Comparison of ENCODE assay signal across 25 cellular contexts in the genomic region with DNA sequence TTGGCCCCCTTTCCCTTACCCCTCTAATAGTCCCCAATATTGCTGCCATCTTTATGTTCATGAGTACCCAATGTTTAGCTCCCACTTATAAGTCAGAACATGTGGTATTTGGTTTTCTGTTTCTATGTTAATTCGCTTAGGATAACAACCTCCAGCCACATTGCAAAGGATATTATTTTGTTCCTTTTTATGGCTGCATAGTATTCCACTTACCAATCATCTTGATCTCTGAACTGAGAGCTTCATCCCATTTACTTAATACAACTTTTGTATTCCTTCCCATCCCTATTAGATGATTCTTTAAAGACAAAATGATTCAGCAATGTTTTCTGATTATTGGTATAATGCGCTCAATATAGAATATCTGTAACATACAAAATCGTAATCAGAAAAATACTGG. TPM values are rescaled to one million over a fixed set of nuclear protein-coding genes. Genes with fewer than 3 reads are reported as not detected.
DNase-seq lines count a peak whose midpoint lies in the region; ATAC-seq, FAIRE-seq and TF ChIP-seq lines count a peak whose summit lies in the region.
"Had no signal": no experiment of that assay in that cellular context is flagged by ENCODE, and none has a peak within 500 bp of the region (broad histone marks: within the 10 kb centered on the region; RNA-seq: fewer than 3 reads in every experiment).

No MANE protein-coding gene starts in this region.

- H4K20me1 ChIP-seq in K562 (replicated peaks; ENCODE audit: control insufficient read depth, insufficient read depth, low read length) (no peaks in the 10 kb centered on the region), endothelial cell of umbilical vein (replicated peaks; ENCODE audit: control insufficient read depth, extremely low read depth, insufficient read depth, low read length) (no peaks in the 10 kb centered on the region)
- H4K20me1 ChIP-seq: BLaER1 had no signal

- CTCF ChIA-PET in HEK293 (lab: Yijun Ruan, JAX) (interaction anchor here (0.6 kb wide), 1 partner anchor 196 kb away, joined by 3 read pairs; no protein-coding TSS in a partner anchor), K562 (lab: Yijun Ruan, JAX; ENCODE audit: low intra/inter-chr PET ratio) (no interaction called here), endothelial cell of umbilical vein (lab: Charles Lee) (no interaction called here)

- 95% methylated on average over 3 of the region's 3 CpGs for WGBS in K562 (ENCODE audit: insufficient coverage, low coverage, missing lambda C conversion rate)

- no peak overlapping the region for H3K27ac ChIP-seq in HEK293 (ENCODE audit: extremely low read depth, low read depth, low read length)
- H3K27ac ChIP-seq in K562 (ENCODE audit: extremely low read depth, low read depth, low read length) = no peak overlapping the region
- H3K27ac ChIP-seq in endothelial cell of umbilical vein (ENCODE audit: insufficient read depth, low read depth, low read length) = no peak overlapping the region
- H3K27ac ChIP-seq: BLaER1 had no signal

- ATAC-seq in K562 = no peak
- no peak for ATAC-seq in omental fat pad (ENCODE audit: low FRiP score)
- ATAC-seq: GM12878 had no signal

- no peak for TF ChIP-seq CTCF in HEK293 (tag by site-specific recombination; IDR thresholded peaks at IDR 0.05)
- no peak for TF ChIP-seq CTCF in K562 (IDR thresholded peaks at IDR 0.05 in 2 of 3, conservative IDR thresholded peaks at IDR 0.05 in 1 of 3; ENCODE audit: insufficient read depth in 2 of 3, low read depth in 1 of 3, low read length in 3 of 3)
- TF ChIP-seq CTCF in endothelial cell of umbilical vein (IDR thresholded peaks at IDR 0.05; ENCODE audit: extremely low read depth in 1 of 2, insufficient read depth in 1 of 2, low read depth in 1 of 2, low read length in 2 of 2) = no peak
- no peak for TF ChIP-seq CTCF in omental fat pad (IDR thresholded peaks at IDR 0.05)

- no peak for TF ChIP-seq EP300 in K562 (IDR thresholded peaks at IDR 0.05; ENCODE audit: low read length)

- H3K9ac ChIP-seq in K562 (ENCODE audit: insufficient read depth in 1 of 2, low read depth in 2 of 2, low read length in 2 of 2) = no peak overlapping the region
- no peak overlapping the region for H3K9ac ChIP-seq in endothelial cell of umbilical vein (replicated peaks; ENCODE audit: extremely low read depth, insufficient read depth, low read length)
- H3K9ac ChIP-seq: BLaER1 had no signal

- H3K36me3 ChIP-seq in HEK293 (ENCODE audit: control insufficient read depth in 2 of 2, insufficient read depth in 1 of 2, low read length in 2 of 2) (peaks cover 0 to 26% of the 10 kb centered on the region in 2 experiments; a peak in 1 of 3 replicates), K562 (ENCODE audit: control insufficient read depth, insufficient read depth, low read length) (peaks cover 29% of the 10 kb centered on the region), endothelial cell of umbilical vein (ENCODE audit: control insufficient read depth in 2 of 2, extremely low read depth in 1 of 2, insufficient read depth in 2 of 2, low read length in 2 of 2) (no peaks in the 10 kb centered on the region)
- H3K36me3 ChIP-seq: BE2C had no signal

- H3K9me1 ChIP-seq in K562 (ENCODE audit: control insufficient read depth, insufficient read depth, low read length) (no peaks in the 10 kb centered on the region), endothelial cell of umbilical vein (replicated peaks; ENCODE audit: control insufficient read depth, extremely low read depth, insufficient read depth, low read length) (no peaks in the 10 kb centered on the region)

- in situ Hi-C loops in K562 (cut with MboI) = no loop called here

- H3K4me1 ChIP-seq in HEK293 (ENCODE audit: control insufficient read depth, insufficient read depth, low read length) = no peaks in the 10 kb centered on the region
- H3K4me1 ChIP-seq in K562 (replicated peaks in 1 of 2; ENCODE audit: control insufficient read depth in 2 of 2, insufficient read depth in 2 of 2, low read length in 2 of 2) = peaks cover 13 to 22% of the 10 kb centered on the region in 2 experiments; a peak in 4 of 5 replicates
- H3K4me1 ChIP-seq in endothelial cell of umbilical vein (ENCODE audit: control insufficient read depth, extremely low read depth, insufficient read depth, low read length) = no peaks in the 10 kb centered on the region
- H3K4me1 ChIP-seq: BE2C, BLaER1 had no signal

- no peak for TF ChIP-seq RAD21 in K562 (CRISPR knock-in tag; conservative IDR thresholded peaks at IDR 0.05 in 1 of 2, IDR thresholded peaks at IDR 0.05 in 1 of 2)

- POLR2A ChIA-PET in HEK293 (lab: Yijun Ruan, JAX) (no interaction called here), K562 (lab: Yijun Ruan, JAX) (no interaction called here), endothelial cell of umbilical vein (lab: Charles Lee) (no interaction called here)

- dilution Hi-C loops in endothelial cell of umbilical vein (cut with MboI; ENCODE audit: extremely low pct_ligation_motif_present, low sequenced_read_pairs) = no loop called here

- no peaks in the 10 kb centered on the region for H3K27me3 ChIP-seq in K562 (ENCODE audit: control insufficient read depth in 2 of 2, insufficient read depth in 2 of 2, low read length in 2 of 2)
- H3K27me3 ChIP-seq in endothelial cell of umbilical vein (ENCODE audit: control insufficient read depth in 2 of 2, insufficient read depth in 2 of 2, low read length in 2 of 2) = no peaks in the 10 kb centered on the region
- H3K27me3 ChIP-seq: BE2C, BLaER1 had no signal

- H3K9me3 ChIP-seq in HEK293 (ENCODE audit: control insufficient read depth, insufficient read depth, low read depth, low read length) = no peaks in the 10 kb centered on the region
- H3K9me3 ChIP-seq in K562 (replicated peaks; ENCODE audit: control insufficient read depth, insufficient read depth, low read depth, low read length) = no peaks in the 10 kb centered on the region
- H3K9me3 ChIP-seq in endothelial cell of umbilical vein (replicated peaks; ENCODE audit: control insufficient read depth, insufficient read depth, low read length) = no peaks in the 10 kb centered on the region
- H3K9me3 ChIP-seq: BE2C, BLaER1 had no signal

- no peaks in the 10 kb centered on the region for H3K79me2 ChIP-seq in K562 (ENCODE audit: control insufficient read depth, insufficient read depth, low read length)
- H3K79me2 ChIP-seq in endothelial cell of umbilical vein (ENCODE audit: control insufficient read depth, insufficient read depth, low read length) = no peaks in the 10 kb centered on the region

- H3K4me2 ChIP-seq in K562 (ENCODE audit: insufficient read depth, low read length) (no peak overlapping the region), endothelial cell of umbilical vein (ENCODE audit: insufficient read depth, low read length) (no peak overlapping the region)
- H3K4me2 ChIP-seq: BLaER1 had no signal

- 0 out of 2 replicates have a peak, but pooled peaks have one; percentile 28 for TF ChIP-seq POLR2A in K562 (conservative IDR thresholded peaks at IDR 0.05)
- TF ChIP-seq POLR2A in endothelial cell of umbilical vein (IDR thresholded peaks at IDR 0.05; ENCODE audit: low read depth, low read length) = no peak

- intact Hi-C loops in K562 (cut with micrococcal nuclease) (no loop called here), endothelial cell of umbilical vein (cut with micrococcal nuclease) (no loop called here)

- DNase-seq in K562 (ENCODE audit: extremely low read depth in 1 of 4, low spot score in 3 of 4) (no peak), endothelial cell of umbilical vein (ENCODE audit: low read depth, low spot score) (no peak), omental fat pad (ENCODE audit: low spot score) (no peak)
- DNase-seq in stimulated activated CD4-positive, alpha-beta T cell treated with anti-CD3 and anti-CD28 coated beads, Interleukin-1b, Interleukin-23, amount 100 ng/mL, for 48 hours = no peak
- DNase-seq: 8988T; ACHN; BE2C; C1 segment of cervical spinal cord; CD4-positive, alpha-beta memory T cell; CD4-positive, CD25-positive, alpha-beta regulatory T cell; CD8-positive, alpha-beta memory T cell; COR-L47; DMS 273 treated with DMSO at 0.1 percent for 48 hours; DMS153; DMS53; DMS79; DND-41; EL; GDM1 had no signal

- FAIRE-seq in K562 (lab: Jason Lieb, UNC) (no peak), endothelial cell of umbilical vein (lab: Jason Lieb, UNC) (no peak)
- FAIRE-seq: A204.1, GM12878, GM18507 had no signal

- H3K4me3 ChIP-seq in HEK293 (ENCODE audit: low read depth, low read length) = no peak overlapping the region
- no peak overlapping the region for H3K4me3 ChIP-seq in K562
- no peak overlapping the region for H3K4me3 ChIP-seq in endothelial cell of umbilical vein (replicated peaks in 1 of 3; ENCODE audit: insufficient read depth in 1 of 3, low read depth in 1 of 3, low read length in 3 of 3)
- H3K4me3 ChIP-seq: BLaER1, GM12878 had no signal

- no TSS peak for BruUV-seq in K562 (replicated peaks; lab: Mats Ljungman, UMichigan)
- BruUV-seq in endothelial cell of umbilical vein (replicated peaks; lab: Mats Ljungman, UMichigan) = no TSS peak

- H2AFZ ChIP-seq in K562 (ENCODE audit: low read depth, low read length) (no peak overlapping the region), endothelial cell of umbilical vein (ENCODE audit: low read depth, low read length) (no peak overlapping the region)

RNA-seq across cellular contexts. Expression of a gene that starts 36.7 kb away (rescaled TPM):
- total RNA-seq in K562 (2011; cell fraction: chromatin; rRNA removed; ENCODE audit: low replicate concordance) = 74.2 and 178 TPM in 2 replicates
- 34.4 and 36.5 TPM in 2 replicates for total RNA-seq in K562 (2011; cell fraction: nucleolus; rRNA removed)
- 75.4 and 160 TPM in 2 replicates for total RNA-seq in K562 (2011; cell fraction: nucleoplasm; rRNA removed)
- total RNA-seq in K562 (2014; rRNA removed) (117 and 132 TPM in 2 replicates), K562 (2014; rRNA removed; fragmentation: Illumina TruSeq; extraction: Trizol) (102 and 118 TPM in 2 replicates), K562 (2015; rRNA removed; fragmentation: Illumina TruSeq; extraction: Trizol) (76.1 and 101 TPM in 2 replicates), K562 (2021) (92.2 and 94.3 TPM in 2 replicates), endothelial cell of umbilical vein (73.2 and 77.5 TPM in 2 replicates), omental fat pad (10 to 100 TPM; 44.2 to 63.5 (median 55.0) TPM)
- polyA plus RNA-seq in K562 (2011; rRNA removed) (65.1 and 71.1 TPM in 2 replicates), K562 (2014; fragmentation: Illumina TruSeq; extraction: Trizol) (85.4 and 88.4 TPM in 2 replicates), K562 (2014; fragmentation: Nextera tagmentation; extraction: Ambion mirVana) (10 to 100 TPM; 16.3 to 16.9 TPM), K562 (2014; rRNA removed) (74.8 and 75.6 TPM in 2 replicates), endothelial cell of umbilical vein (18.0 and 25.8 TPM in 2 replicates)
- 22.9 and 43.5 TPM in 2 replicates for polyA plus RNA-seq in K562 (2011; cell fraction: cytosol; rRNA removed)
- 46.1 and 59.3 TPM in 2 replicates for polyA plus RNA-seq in K562 (2011; cell fraction: nucleus; rRNA removed)
- polyA plus RNA-seq in K562 (2012) = 41.6 and 51.1 TPM in 2 replicates
- polyA minus RNA-seq in K562 (2011; rRNA and poly(A)+ RNA removed) = 144 and 168 TPM in 2 replicates
- polyA minus RNA-seq in K562 (2011; cell fraction: cytosol; rRNA and poly(A)+ RNA removed) = 50.1 and 63.7 TPM in 2 replicates
- polyA minus RNA-seq in K562 (2011; cell fraction: nucleus; rRNA and poly(A)+ RNA removed) = 63.5 and 96.7 TPM in 2 replicates
- 32.8 and 41.4 TPM in 2 replicates for polyA plus RNA-seq in endothelial cell of umbilical vein (2011; cell fraction: cytosol; rRNA removed)
- 27.4 and 29.4 TPM in 2 replicates for polyA plus RNA-seq in endothelial cell of umbilical vein (2011; cell fraction: nucleus; rRNA removed)
- 38.7 and 49.2 TPM in 2 replicates for polyA plus RNA-seq in endothelial cell of umbilical vein (2012)
- 52.0 and 64.5 TPM in 2 replicates for polyA minus RNA-seq in endothelial cell of umbilical vein
- polyA minus RNA-seq in endothelial cell of umbilical vein (2011; cell fraction: cytosol; rRNA and poly(A)+ RNA removed) = 11.6 TPM
- 52.4 and 67.5 TPM in 2 replicates for polyA minus RNA-seq in endothelial cell of umbilical vein (2011; cell fraction: nucleus; rRNA and poly(A)+ RNA removed)

RNA-seq across cellular contexts. Expression of a gene that starts 57.3 kb away (rescaled TPM):
- total RNA-seq in K562 (2011; cell fraction: chromatin; rRNA removed; ENCODE audit: low replicate concordance) = 1.6 and 8.7 TPM in 2 replicates
- 0.50 and 1.4 TPM in 2 replicates for total RNA-seq in K562 (2011; cell fraction: nucleolus; rRNA removed)
- 2.7 and 3.7 TPM in 2 replicates for total RNA-seq in K562 (2011; cell fraction: nucleoplasm; rRNA removed)
- 2.7 and 3.8 TPM in 2 replicates for total RNA-seq in K562 (2014; rRNA removed)
- total RNA-seq in K562 (2014; rRNA removed; fragmentation: Illumina TruSeq; extraction: Trizol) = 3.8 and 5.1 TPM in 2 replicates
- 3.6 and 4.4 TPM in 2 replicates for total RNA-seq in K562 (2015; rRNA removed; fragmentation: Illumina TruSeq; extraction: Trizol)
- total RNA-seq in K562 (2021) = 2.2 and 2.5 TPM in 2 replicates
- polyA plus RNA-seq in K562 (2011; rRNA removed) = 0.65 and 1.7 TPM in 2 replicates
- 0.49 and 0.63 TPM in 2 replicates for polyA plus RNA-seq in K562 (2011; cell fraction: cytosol; rRNA removed)
- polyA plus RNA-seq in K562 (2011; cell fraction: nucleus; rRNA removed) = 2.0 and 2.9 TPM in 2 replicates
- 3.9 and 12.9 TPM in 2 replicates for polyA plus RNA-seq in K562 (2012)
- 3.2 and 3.7 TPM in 2 replicates for polyA plus RNA-seq in K562 (2014; fragmentation: Illumina TruSeq; extraction: Trizol)
- polyA plus RNA-seq in K562 (2014; fragmentation: Nextera tagmentation; extraction: Ambion mirVana) = 1 to 10 TPM; 1.7 to 3.4 TPM
- 2.9 and 8.3 TPM in 2 replicates for polyA plus RNA-seq in K562 (2014; rRNA removed)
- polyA minus RNA-seq in K562 (2011; rRNA and poly(A)+ RNA removed) = 2.6 and 3.6 TPM in 2 replicates
- 1.2 and 1.7 TPM in 2 replicates for polyA minus RNA-seq in K562 (2011; cell fraction: cytosol; rRNA and poly(A)+ RNA removed)
- 4.2 and 4.4 TPM in 2 replicates for polyA minus RNA-seq in K562 (2011; cell fraction: nucleus; rRNA and poly(A)+ RNA removed)
- 1.8 and 3.6 TPM in 2 replicates for total RNA-seq in endothelial cell of umbilical vein
- 0.84 and 0.94 TPM in 2 replicates for polyA plus RNA-seq in endothelial cell of umbilical vein
- polyA plus RNA-seq in endothelial cell of umbilical vein (2011; cell fraction: cytosol; rRNA removed) = 0.90 TPM in 2 replicates
- polyA plus RNA-seq in endothelial cell of umbilical vein (2011; cell fraction: nucleus; rRNA removed) = 5.4 and 5.6 TPM in 2 replicates
- polyA plus RNA-seq in endothelial cell of umbilical vein (2012) = 1.6 and 2.3 TPM in 2 replicates
- polyA minus RNA-seq in endothelial cell of umbilical vein = 2.5 and 3.0 TPM in 2 replicates
- polyA minus RNA-seq in endothelial cell of umbilical vein (2011; cell fraction: cytosol; rRNA and poly(A)+ RNA removed) = not detected
- polyA minus RNA-seq in endothelial cell of umbilical vein (2011; cell fraction: nucleus; rRNA and poly(A)+ RNA removed) = 7.2 and 7.5 TPM in 2 replicates
- total RNA-seq in omental fat pad = 1 to 10 TPM; 1.2 to 3.6 (median 2.3) TPM
- polyA plus RNA-seq: CD14-positive monocyte had no signal
